In genomic region chr1:2547210-2548067, GRCh38 we compare ENCODE assay signal across 9 cellular contexts. TPM values are rescaled to one million over a fixed set of nuclear protein-coding genes. Genes with fewer than 3 reads are reported as not detected.
A peak's percentile ranks its signal among the peaks of the same experiment; 100 is the strongest.
DNase-seq lines count a peak whose midpoint lies in the region; ATAC-seq, FAIRE-seq and TF ChIP-seq lines count a peak whose summit lies in the region.
"Had no signal": no experiment of that assay in that cellular context is flagged by ENCODE, and none has a peak within 500 bp of the region (broad histone marks: within the 10 kb centered on the region; RNA-seq: fewer than 3 reads in every experiment).

No MANE protein-coding gene starts in this region.

- WGBS in GM23248 (ENCODE audit: low coverage in 1 of 2, low lambda C conversion rate in 2 of 2, missing lambda C conversion rate in 2 of 2), 2 experiments: 17 to 27% methylated on average over 21 to 23 of the region's 27 CpGs
- WGBS in ectodermal cell, 2 experiments: 12 to 13% methylated on average over 27 of the region's 27 CpGs

- H3K4me3 ChIP-seq in AG10803 (ENCODE audit: low read length) (peak overlapping the region; percentile 22), GM23248 (peak overlapping the region; percentile 68), ectodermal cell (ENCODE audit: insufficient read depth, low read depth, low read length) (peak overlapping the region; percentile 56), neutrophil (ENCODE audit: low read depth in 1 of 2, low read length in 1 of 2) (peak overlapping the region; percentile 81 to 85)

- ATAC-seq in GM19463 (IDR thresholded peaks at IDR 0.05; ENCODE audit: unreplicated experiment): no peak

- TF ChIP-seq CTCF in AG10803 (conservative IDR thresholded peaks at IDR 0.05; ENCODE audit: low read length) (no peak; the same call in 1 of the 2 replicates), neutrophil (IDR thresholded peaks at IDR 0.05) (no peak)

- no peaks in the 10 kb centered on the region for H3K9me3 ChIP-seq in GM23248 (ENCODE audit: low read depth)
- H3K9me3 ChIP-seq in ectodermal cell (ENCODE audit: control insufficient read depth, low read length): no peaks in the 10 kb centered on the region
- no peaks in the 10 kb centered on the region for H3K9me3 ChIP-seq in neutrophil

- H3K4me1 ChIP-seq in GM23248 (ENCODE audit: insufficient read depth) (peaks cover 10% of the 10 kb centered on the region), ectodermal cell (ENCODE audit: control insufficient read depth, insufficient read depth, low read length) (peaks cover 55% of the 10 kb centered on the region), neutrophil (ENCODE audit: control insufficient read depth in 1 of 2, insufficient read depth in 1 of 2, low read depth in 1 of 2, low read length in 1 of 2) (peaks cover 33 to 46% of the 10 kb centered on the region in 2 experiments)

- peak overlapping the region; percentile 54 for H3K4me2 ChIP-seq in GM23248 (ENCODE audit: unreplicated experiment)

- no peaks in the 10 kb centered on the region for H3K79me2 ChIP-seq in GM23248 (ENCODE audit: insufficient read depth)

- H3F3A ChIP-seq in GM23248 (ENCODE audit: insufficient read depth): peaks cover 4% of the 10 kb centered on the region; the same call in 1 of the 2 replicates

- no peak overlapping the region for H3K9ac ChIP-seq in GM23248

- in situ Hi-C loops in GM23248 (cut with MboI): loop anchor here (10.0 kb wide), 1 partner anchor 133 kb away; the partner anchor contains the start of gene PEX10

- no peaks in the 10 kb centered on the region for H3K27me3 ChIP-seq in GM23248 (replicated peaks; ENCODE audit: insufficient read depth)
- no peaks in the 10 kb centered on the region for H3K27me3 ChIP-seq in ectodermal cell (ENCODE audit: control insufficient read depth, insufficient read depth, low read length, poor library complexity, severe bottlenecking)
- peaks cover 31% of the 10 kb centered on the region for H3K27me3 ChIP-seq in neutrophil

- H2AFZ ChIP-seq in GM23248: peak overlapping the region; percentile 75

- H3K36me3 ChIP-seq in GM23248 (ENCODE audit: low read depth) (no peaks in the 10 kb centered on the region), ectodermal cell (ENCODE audit: control insufficient read depth, insufficient read depth, low read length) (no peaks in the 10 kb centered on the region), neutrophil (no peaks in the 10 kb centered on the region)

- no peak for FAIRE-seq in RCC 7860 (lab: Jason Lieb, UNC)
- FAIRE-seq: islet of Langerhans had no signal

- H4K20me1 ChIP-seq in GM23248 (ENCODE audit: insufficient read depth): no peaks in the 10 kb centered on the region

- no peak for DNase-seq in AG10803 (ENCODE audit: low read depth)
- DNase-seq in GM23248: peak; percentile 32
- peak in 3 of 5 donors; percentile 32 to 70 (median 40) for DNase-seq in T-helper 1 cell
- DNase-seq in RCC 7860 (ENCODE audit: low spot score): no peak
- no peak for DNase-seq in kidney glomerular epithelial cell (lab: John Stamatoyannopoulos, UW)

- H3K27ac ChIP-seq in GM23248: no peak overlapping the region
- peak overlapping the region; percentile 87 for H3K27ac ChIP-seq in ectodermal cell (ENCODE audit: insufficient read depth, low read depth, low read length, poor library complexity, severe bottlenecking)
- H3K27ac ChIP-seq in neutrophil: peak overlapping the region; percentile 100

- H3K9me2 ChIP-seq in GM23248 (ENCODE audit: insufficient read depth): no peaks in the 10 kb centered on the region

RNA-seq across cellular contexts. Expression of gene TNFRSF14, which starts 8.7 kb away (rescaled TPM):
- total RNA-seq in GM23248 (2014; rRNA removed; shearing (Covaris generic)): 4.7 and 13.3 TPM in 2 replicates
- polyA plus RNA-seq in GM23248 (2016; fragmentation: Nextera tagmentation; extraction: Ambion mirVana): 7.8 and 7.9 TPM in 2 replicates
- 0.85 TPM for polyA plus RNA-seq in ectodermal cell (2013, experiment 1 of 4)
- polyA plus RNA-seq in ectodermal cell (2013, experiment 2 of 4): 1.2 TPM
- polyA plus RNA-seq in ectodermal cell (2013, experiment 3 of 4): 0.69 TPM
- polyA plus RNA-seq in ectodermal cell (2013, experiment 4 of 4): 0.65 TPM

RNA-seq across cellular contexts. Expression of gene HES5, which starts 17.4 kb away (rescaled TPM):
- 1.1 TPM in 1 of 2 replicates, not detected in the other for total RNA-seq in GM23248 (2014; rRNA removed; shearing (Covaris generic))
- not detected in 2 replicates for polyA plus RNA-seq in GM23248 (2016; fragmentation: Nextera tagmentation; extraction: Ambion mirVana)
- 22.0 TPM for polyA plus RNA-seq in ectodermal cell (2013, experiment 1 of 4)
- polyA plus RNA-seq in ectodermal cell (2013, experiment 2 of 4): 34.7 TPM
- 42.2 TPM for polyA plus RNA-seq in ectodermal cell (2013, experiment 3 of 4)
- 53.9 TPM for polyA plus RNA-seq in ectodermal cell (2013, experiment 4 of 4)

RNA-seq across cellular contexts. Expression of gene PANK4, which starts 21.0 kb away (rescaled TPM):
- total RNA-seq in GM23248 (2014; rRNA removed; shearing (Covaris generic)): 29.7 and 35.5 TPM in 2 replicates
- polyA plus RNA-seq in GM23248 (2016; fragmentation: Nextera tagmentation; extraction: Ambion mirVana): 15.5 and 18.0 TPM in 2 replicates
- 49.5 TPM for polyA plus RNA-seq in ectodermal cell (2013, experiment 1 of 4)
- polyA plus RNA-seq in ectodermal cell (2013, experiment 2 of 4): 37.4 TPM
- 34.6 TPM for polyA plus RNA-seq in ectodermal cell (2013, experiment 3 of 4)
- polyA plus RNA-seq in ectodermal cell (2013, experiment 4 of 4): 35.3 TPM

RNA-seq across cellular contexts. Expression of gene PRXL2B, which starts 39.1 kb away (rescaled TPM):
- 8.5 and 11.3 TPM in 2 replicates for total RNA-seq in GM23248 (2014; rRNA removed; shearing (Covaris generic))
- 12.4 and 13.5 TPM in 2 replicates for polyA plus RNA-seq in GM23248 (2016; fragmentation: Nextera tagmentation; extraction: Ambion mirVana)
- 45.0 TPM for polyA plus RNA-seq in ectodermal cell (2013, experiment 1 of 4)
- polyA plus RNA-seq in ectodermal cell (2013, experiment 2 of 4): 46.1 TPM
- 31.7 TPM for polyA plus RNA-seq in ectodermal cell (2013, experiment 3 of 4)
- polyA plus RNA-seq in ectodermal cell (2013, experiment 4 of 4): 36.7 TPM

Comparison
In these comparisons a context has a peak if more than half of its experiments do, and no peak if none do; other contexts are left out.
1. DNase-seq: peak in GM23248 (single experiment) and T-helper 1 cell (3 of 5); none in AG10803 (single experiment), RCC 7860 (single experiment) and kidney glomerular epithelial cell (single experiment).
2. H3K4me3 ChIP-seq: peak in every context shown above with its lines; median percentile 83 in neutrophil; 68 in GM23248; 56 in ectodermal cell; 22 in AG10803.